In genomic region chr9:113347479-113347878, GRCh38 we compare ENCODE assay signal across 33 cellular contexts. TPM values are rescaled to one million over a fixed set of nuclear protein-coding genes. Genes with fewer than 3 reads are reported as not detected.
DNase-seq lines count a peak whose midpoint lies in the region; ATAC-seq, FAIRE-seq and TF ChIP-seq lines count a peak whose summit lies in the region.
"Had no signal": no experiment of that assay in that cellular context is flagged by ENCODE, and none has a peak within 500 bp of the region (broad histone marks: within the 10 kb centered on the region; RNA-seq: fewer than 3 reads in every experiment).

No MANE protein-coding gene starts in this region.

- CTCF ChIA-PET in activated CD4-positive, alpha-beta T cell treated with anti-CD3 and anti-CD28 coated beads, Interleukin-2, amount 10 ng/mL, durations not matched to agents 7 days and 5 days (lab: Charles Lee), result interaction anchor here (1.0 to 5.2 kb wide), 4 partner anchors 9 to 311 kb away, joined by 3 to 34 read pairs (median 6); partner anchors contain the start of gene ALAD
- CTCF ChIA-PET in K562 (lab: Yijun Ruan, JAX; ENCODE audit: low intra/inter-chr PET ratio), result no interaction called here

- H3K27me3 Mint-ChIP-seq in activated CD4-positive, alpha-beta T cell treated with anti-CD3 and anti-CD28 coated beads, Interleukin-2, amount 10 ng/mL, durations not matched to agents 7 days and 5 days, result peaks cover 21% of the 10 kb centered on the region

- no peaks in the 10 kb centered on the region for H4K20me1 ChIP-seq in K562 (replicated peaks; ENCODE audit: control insufficient read depth, insufficient read depth, low read length)
- H4K20me1 ChIP-seq in Karpas-422 (ENCODE audit: insufficient read depth, low read depth, low read length), result no peaks in the 10 kb centered on the region
- H4K20me1 ChIP-seq: BLaER1 had no signal

- no peak overlapping the region; a peak in 1 of 4 replicates for H3K9ac ChIP-seq in K562 (ENCODE audit: insufficient read depth in 1 of 2, low read depth in 2 of 2, low read length in 2 of 2)
- H3K9ac ChIP-seq in Karpas-422 (ENCODE audit: low read length), result no peak overlapping the region
- H3K9ac ChIP-seq: BLaER1, SK-N-SH had no signal

- peaks cover 42% of the 10 kb centered on the region for H3K4me1 Mint-ChIP-seq in activated CD4-positive, alpha-beta T cell treated with anti-CD3 and anti-CD28 coated beads, Interleukin-2, amount 10 ng/mL, durations not matched to agents 7 days and 5 days

- intact Hi-C loops in K562 (cut with micrococcal nuclease), result no loop called here
- intact Hi-C loops in testis (cut with DNase I; ENCODE audit: low total_unique reads), result no loop called here

- H3K9me2 ChIP-seq in Karpas-422 (replicated peaks; ENCODE audit: insufficient read depth, low read length), result no peaks in the 10 kb centered on the region
- H3K9me2 ChIP-seq: SK-N-SH had no signal

- FAIRE-seq in K562 (lab: Jason Lieb, UNC), result no peak
- FAIRE-seq: GM12891 had no signal

- H3K9me1 ChIP-seq in K562 (ENCODE audit: control insufficient read depth, insufficient read depth, low read length), result no peaks in the 10 kb centered on the region

- H3K27ac ChIP-seq in K562 (ENCODE audit: extremely low read depth, low read depth, low read length) (no peak overlapping the region), testis (no peak overlapping the region), Karpas-422 (ENCODE audit: low read length) (no peak overlapping the region)
- H3K27ac ChIP-seq: BLaER1, heart right ventricle, right lobe of liver, RWPE1, VCaP had no signal

- BruUV-seq in K562 (replicated peaks; lab: Mats Ljungman, UMichigan), result no TSS peak

- TF ChIP-seq POLR2A in K562 (conservative IDR thresholded peaks at IDR 0.05) (no peak), testis (IDR thresholded peaks at IDR 0.05) (no peak)

- no peak overlapping the region for H3K4me2 ChIP-seq in K562 (ENCODE audit: insufficient read depth, low read length)
- H3K4me2 ChIP-seq in Karpas-422 (ENCODE audit: low read depth, low read length, poor library complexity, severe bottlenecking), result no peak overlapping the region
- H3K4me2 ChIP-seq: BLaER1, SK-N-SH had no signal

- no peak for TF ChIP-seq CTCF in K562 (IDR thresholded peaks at IDR 0.05 in 2 of 3, conservative IDR thresholded peaks at IDR 0.05 in 1 of 3; ENCODE audit: insufficient read depth in 2 of 3, low read depth in 1 of 3, low read length in 3 of 3)
- TF ChIP-seq CTCF in testis (IDR thresholded peaks at IDR 0.05), result no peak

- in situ Hi-C loops in K562 (cut with MboI), result no loop called here

- H3K79me2 ChIP-seq in K562 (ENCODE audit: control insufficient read depth, insufficient read depth, low read length) (no peaks in the 10 kb centered on the region), Karpas-422 (ENCODE audit: low read length) (no peaks in the 10 kb centered on the region)

- H3K36me3 ChIP-seq in K562 (ENCODE audit: control insufficient read depth, insufficient read depth, low read length), result no peaks in the 10 kb centered on the region
- no peaks in the 10 kb centered on the region for H3K36me3 ChIP-seq in testis (ENCODE audit: low read depth, missing control alignments)
- no peaks in the 10 kb centered on the region for H3K36me3 ChIP-seq in Karpas-422 (ENCODE audit: insufficient read depth, low read length)
- H3K36me3 ChIP-seq: BLaER1, heart right ventricle, right lobe of liver had no signal

- H3K9me3 Mint-ChIP-seq in activated CD4-positive, alpha-beta T cell treated with anti-CD3 and anti-CD28 coated beads, Interleukin-2, amount 10 ng/mL, durations not matched to agents 7 days and 5 days, result no peaks in the 10 kb centered on the region
- H3K9me3 Mint-ChIP-seq: activated CD8-positive, alpha-beta T cell treated with anti-CD3 and anti-CD28 coated beads for 36 hours; activated T-cell treated with anti-CD3 and anti-CD28 coated beads, Interleukin-2, amount 50 U/mL, for 24 hours; naive thymus-derived CD8-positive, alpha-beta T cell; T-helper 2 cell treated with Interferon-gamma antibody and Interleukin-4, amounts not matched to agents 5 μg/mL and 100 μg/mL, for 36 hours; type B pancreatic cell had no signal

- TF ChIP-seq RAD21 in K562 (CRISPR knock-in tag; conservative IDR thresholded peaks at IDR 0.05 in 1 of 2, IDR thresholded peaks at IDR 0.05 in 1 of 2), result no peak

- H3K36me3 Mint-ChIP-seq in activated CD4-positive, alpha-beta T cell treated with anti-CD3 and anti-CD28 coated beads, Interleukin-2, amount 10 ng/mL, durations not matched to agents 7 days and 5 days (ENCODE audit: low read depth), result peaks cover 1% of the 10 kb centered on the region
- H3K36me3 Mint-ChIP-seq: naive thymus-derived CD8-positive, alpha-beta T cell had no signal

- 0 out of 5 replicates have a peak, but pooled peaks cover 0 to 2% of the 10 kb centered on the region in 2 experiments for H3K27me3 ChIP-seq in K562 (ENCODE audit: control insufficient read depth in 2 of 2, insufficient read depth in 2 of 2, low read length in 2 of 2)
- H3K27me3 ChIP-seq in testis, result no peaks in the 10 kb centered on the region
- no peaks in the 10 kb centered on the region for H3K27me3 ChIP-seq in Karpas-422 (ENCODE audit: low read length)
- H3K27me3 ChIP-seq: right lobe of liver had no signal

- WGBS in K562 (ENCODE audit: insufficient coverage, low coverage, missing lambda C conversion rate), result 14% methylated on average over 1 of the region's 1 CpG
- WGBS in testis, 2 donors, result 43 to 76% methylated on average over 1 of the region's 1 CpG

- TF ChIP-seq EP300 in K562 (IDR thresholded peaks at IDR 0.05; ENCODE audit: low read length), result no peak

- no peak for DNase-seq in activated CD4-positive, alpha-beta T cell treated with anti-CD3 and anti-CD28 coated beads, Interleukin-2, amount 10 ng/mL, durations not matched to agents 7 days and 5 days
- no peak for DNase-seq in activated CD4-positive, alpha-beta T cell treated with anti-CD3 and anti-CD28 coated beads for 4 hours
- DNase-seq in K562 (ENCODE audit: extremely low read depth in 1 of 4, low spot score in 3 of 4) (no peak), testis (peak; percentile 6), Karpas-422 (no peak)
- DNase-seq: activated naive CD4-positive, alpha-beta T cell treated with anti-CD3 and anti-CD28 coated beads, Interleukin-2, amount 50 U/mL, for 16 hours; activated T-cell treated with anti-CD3 and anti-CD28 coated beads, Interleukin-2, amount 50 U/mL, for 24 hours; aorta; Caco-2; DMS79 treated with DMSO at 0.1 percent for 48 hours; effector CD4-positive, alpha-beta T cell; foreskin fibroblast; heart right ventricle; naive thymus-derived CD8-positive, alpha-beta T cell; NCI-H2081 treated with DMSO at 0.1 percent for 48 hours; NCI-H524 treated with DMSO at 0.1 percent for 48 hours; right lobe of liver; SK-N-SH had no signal

- no peaks in the 10 kb centered on the region for H3K9me3 ChIP-seq in K562 (replicated peaks; ENCODE audit: control insufficient read depth, insufficient read depth, low read depth, low read length)
- no peaks in the 10 kb centered on the region for H3K9me3 ChIP-seq in testis
- no peaks in the 10 kb centered on the region for H3K9me3 ChIP-seq in Karpas-422 (ENCODE audit: low read length)
- H3K9me3 ChIP-seq: BLaER1, Caco-2, heart right ventricle, right lobe of liver, SK-N-SH had no signal

- H2AFZ ChIP-seq in K562 (ENCODE audit: low read depth, low read length) (no peak overlapping the region), Karpas-422 (ENCODE audit: low read length) (no peak overlapping the region)

- H3K27ac Mint-ChIP-seq in activated CD4-positive, alpha-beta T cell treated with anti-CD3 and anti-CD28 coated beads, Interleukin-2, amount 10 ng/mL, durations not matched to agents 7 days and 5 days, result peak overlapping the region; percentile 76
- H3K27ac Mint-ChIP-seq: activated CD8-positive, alpha-beta T cell treated with anti-CD3 and anti-CD28 coated beads for 36 hours; naive thymus-derived CD8-positive, alpha-beta T cell; type B pancreatic cell had no signal

- H3K4me1 ChIP-seq in K562 (replicated peaks in 1 of 2; ENCODE audit: control insufficient read depth in 2 of 2, insufficient read depth in 2 of 2, low read length in 2 of 2) (peaks cover 11 to 15% of the 10 kb centered on the region in 2 experiments; a peak in 4 of 5 replicates), testis (peaks cover 23% of the 10 kb centered on the region), Karpas-422 (ENCODE audit: low read length) (peaks cover 8% of the 10 kb centered on the region)
- H3K4me1 ChIP-seq: Caco-2 had no signal

- ATAC-seq in HG03342 (IDR thresholded peaks at IDR 0.05; ENCODE audit: unreplicated experiment) (peak; percentile 1), K562 (no peak), GM21737 (IDR thresholded peaks at IDR 0.05; ENCODE audit: unreplicated experiment) (no peak), GM21360 (IDR thresholded peaks at IDR 0.05; ENCODE audit: unreplicated experiment) (no peak)
- ATAC-seq: HCT116; heart right ventricle; left lobe of liver; naive thymus-derived CD8-positive, alpha-beta T cell; right lobe of liver had no signal

- POLR2A ChIA-PET in activated CD4-positive, alpha-beta T cell treated with anti-CD3 and anti-CD28 coated beads, Interleukin-2, amount 10 ng/mL, durations not matched to agents 7 days and 5 days (lab: Charles Lee), result no interaction called here
- POLR2A ChIA-PET in K562 (lab: Yijun Ruan, JAX), result interaction anchor here (0.9 to 1.1 kb wide), 2 partner anchors 62 to 63 kb away, joined by 3 to 4 read pairs; partner anchors contain the start of genes C9orf43 and POLE3

- H3K4me3 ChIP-seq in K562, result no peak overlapping the region
- H3K4me3 ChIP-seq in testis, result no peak overlapping the region
- no peak overlapping the region for H3K4me3 ChIP-seq in Karpas-422 (ENCODE audit: low read length)
- H3K4me3 ChIP-seq: BLaER1, heart right ventricle, right lobe of liver had no signal

- H3K4me3 Mint-ChIP-seq in activated CD4-positive, alpha-beta T cell treated with anti-CD3 and anti-CD28 coated beads, Interleukin-2, amount 10 ng/mL, durations not matched to agents 7 days and 5 days, result no peak overlapping the region
- H3K4me3 Mint-ChIP-seq: activated CD8-positive, alpha-beta T cell treated with anti-CD3 and anti-CD28 coated beads for 36 hours; activated T-cell treated with anti-CD3 and anti-CD28 coated beads, Interleukin-2, amount 50 U/mL, for 24 hours; type B pancreatic cell had no signal

RNA-seq across cellular contexts. Expression of gene BSPRY, which starts 1.9 kb away (rescaled TPM):
- total RNA-seq in activated CD4-positive, alpha-beta T cell treated with anti-CD3 and anti-CD28 coated beads, Interleukin-2, amount 10 ng/mL, durations not matched to agents 7 days and 5 days, result 1 to 10 TPM; 2.0 to 2.3 TPM
- total RNA-seq in K562 (2011; cell fraction: chromatin; rRNA removed; ENCODE audit: low replicate concordance), result 0.25 and 0.56 TPM in 2 replicates
- total RNA-seq in K562 (2011; cell fraction: nucleolus; rRNA removed), result 0.17 and 0.53 TPM in 2 replicates
- total RNA-seq in K562 (2011; cell fraction: nucleoplasm; rRNA removed), result 0.59 and 0.84 TPM in 2 replicates
- total RNA-seq in K562 (2014; rRNA removed), result 0.16 and 0.18 TPM in 2 replicates
- total RNA-seq in K562 (2014; rRNA removed; fragmentation: Illumina TruSeq; extraction: Trizol), result 0.18 and 0.22 TPM in 2 replicates
- 0.22 and 0.23 TPM in 2 replicates for total RNA-seq in K562 (2015; rRNA removed; fragmentation: Illumina TruSeq; extraction: Trizol)
- total RNA-seq in K562 (2021), result 0.16 and 0.45 TPM in 2 replicates
- 0.46 and 0.67 TPM in 2 replicates for polyA plus RNA-seq in K562 (2011; rRNA removed)
- 0.63 and 1.2 TPM in 2 replicates for polyA plus RNA-seq in K562 (2011; cell fraction: cytosol; rRNA removed)
- polyA plus RNA-seq in K562 (2011; cell fraction: nucleus; rRNA removed), result 0.51 and 0.95 TPM in 2 replicates
- polyA plus RNA-seq in K562 (2012), result 0.30 and 0.64 TPM in 2 replicates
- 0.21 and 0.22 TPM in 2 replicates for polyA plus RNA-seq in K562 (2014; fragmentation: Illumina TruSeq; extraction: Trizol)
- under 1 TPM; 0.07 TPM for polyA plus RNA-seq in K562 (2014; fragmentation: Nextera tagmentation; extraction: Ambion mirVana)
- 0.17 and 0.34 TPM in 2 replicates for polyA plus RNA-seq in K562 (2014; rRNA removed)
- polyA minus RNA-seq in K562 (2011; rRNA and poly(A)+ RNA removed), result 0.30 and 0.88 TPM in 2 replicates
- 0.55 TPM in 1 of 2 replicates, not detected in the other for polyA minus RNA-seq in K562 (2011; cell fraction: cytosol; rRNA and poly(A)+ RNA removed)
- 0.27 and 0.33 TPM in 2 replicates for polyA minus RNA-seq in K562 (2011; cell fraction: nucleus; rRNA and poly(A)+ RNA removed)
- total RNA-seq in testis, result 10 to 100 TPM in 1 of 2 donors, 1 to 10 TPM in 1; 8.8 to 14.2 TPM
- polyA plus RNA-seq in testis (ENCODE audit: insufficient read depth, low read depth, low replicate concordance), result 4.5 TPM
- not detected in 2 replicates for total RNA-seq in Karpas-422 (2014; rRNA removed; shearing (Covaris generic); ENCODE audit: low replicate concordance)
- total RNA-seq: A673 had no signal
- polyA plus RNA-seq: SK-N-SH had no signal

RNA-seq across cellular contexts. Expression of gene WDR31, which starts 7.4 kb away (rescaled TPM):
- under 1 TPM; 0.55 to 0.87 TPM for total RNA-seq in activated CD4-positive, alpha-beta T cell treated with anti-CD3 and anti-CD28 coated beads, Interleukin-2, amount 10 ng/mL, durations not matched to agents 7 days and 5 days
- total RNA-seq in K562 (2011; cell fraction: chromatin; rRNA removed; ENCODE audit: low replicate concordance), result 1.1 and 1.9 TPM in 2 replicates
- total RNA-seq in K562 (2011; cell fraction: nucleolus; rRNA removed), result 0.83 and 1.2 TPM in 2 replicates
- 0.73 and 0.84 TPM in 2 replicates for total RNA-seq in K562 (2011; cell fraction: nucleoplasm; rRNA removed)
- 0.64 and 0.78 TPM in 2 replicates for total RNA-seq in K562 (2014; rRNA removed)
- total RNA-seq in K562 (2014; rRNA removed; fragmentation: Illumina TruSeq; extraction: Trizol), result 0.95 and 1.3 TPM in 2 replicates
- total RNA-seq in K562 (2015; rRNA removed; fragmentation: Illumina TruSeq; extraction: Trizol), result 0.80 and 1.0 TPM in 2 replicates
- 1.4 and 1.5 TPM in 2 replicates for total RNA-seq in K562 (2021)
- polyA plus RNA-seq in K562 (2011; rRNA removed), result 1.3 and 1.8 TPM in 2 replicates
- 0.64 and 1.2 TPM in 2 replicates for polyA plus RNA-seq in K562 (2011; cell fraction: cytosol; rRNA removed)
- 0.93 and 1.8 TPM in 2 replicates for polyA plus RNA-seq in K562 (2011; cell fraction: nucleus; rRNA removed)
- 1.6 and 4.2 TPM in 2 replicates for polyA plus RNA-seq in K562 (2012)
- polyA plus RNA-seq in K562 (2014; fragmentation: Illumina TruSeq; extraction: Trizol), result 1.2 and 1.3 TPM in 2 replicates
- polyA plus RNA-seq in K562 (2014; fragmentation: Nextera tagmentation; extraction: Ambion mirVana), result under 1 TPM; 0.35 to 0.71 TPM
- polyA plus RNA-seq in K562 (2014; rRNA removed), result 0.66 and 1.5 TPM in 2 replicates
- polyA minus RNA-seq in K562 (2011; rRNA and poly(A)+ RNA removed), result 2.9 and 7.2 TPM in 2 replicates
- polyA minus RNA-seq in K562 (2011; cell fraction: cytosol; rRNA and poly(A)+ RNA removed), result 1.0 and 2.5 TPM in 2 replicates
- polyA minus RNA-seq in K562 (2011; cell fraction: nucleus; rRNA and poly(A)+ RNA removed), result 0.54 and 0.67 TPM in 2 replicates
- 10 to 100 TPM in 1 of 2 donors, 1 to 10 TPM in 1; 6.8 to 10.2 TPM for total RNA-seq in testis
- polyA plus RNA-seq in testis (ENCODE audit: insufficient read depth, low read depth, low replicate concordance), result 18.2 TPM
- 0.56 and 1.0 TPM in 2 replicates for total RNA-seq in Karpas-422 (2014; rRNA removed; shearing (Covaris generic); ENCODE audit: low replicate concordance)

RNA-seq across cellular contexts. Expression of gene HDHD3, which starts 29.3 kb away (rescaled TPM):
- 10 to 100 TPM; 16.2 to 20.2 TPM for total RNA-seq in activated CD4-positive, alpha-beta T cell treated with anti-CD3 and anti-CD28 coated beads, Interleukin-2, amount 10 ng/mL, durations not matched to agents 7 days and 5 days
- total RNA-seq in K562 (2011; cell fraction: chromatin; rRNA removed; ENCODE audit: low replicate concordance), result 7.1 and 22.9 TPM in 2 replicates
- 30.4 and 30.7 TPM in 2 replicates for total RNA-seq in K562 (2011; cell fraction: nucleolus; rRNA removed)
- 16.3 and 16.9 TPM in 2 replicates for total RNA-seq in K562 (2011; cell fraction: nucleoplasm; rRNA removed)
- 13.8 and 20.4 TPM in 2 replicates for total RNA-seq in K562 (2014; rRNA removed)
- total RNA-seq in K562 (2014; rRNA removed; fragmentation: Illumina TruSeq; extraction: Trizol), result 4.4 and 5.0 TPM in 2 replicates
- 12.5 and 14.4 TPM in 2 replicates for total RNA-seq in K562 (2015; rRNA removed; fragmentation: Illumina TruSeq; extraction: Trizol)
- 15.7 TPM in 2 replicates for total RNA-seq in K562 (2021)
- polyA plus RNA-seq in K562 (2011; rRNA removed), result 10.7 and 10.9 TPM in 2 replicates
- 12.8 and 21.8 TPM in 2 replicates for polyA plus RNA-seq in K562 (2011; cell fraction: cytosol; rRNA removed)
- polyA plus RNA-seq in K562 (2011; cell fraction: nucleus; rRNA removed), result 9.5 and 19.5 TPM in 2 replicates
- polyA plus RNA-seq in K562 (2012), result 14.3 and 24.3 TPM in 2 replicates
- 10.1 and 12.9 TPM in 2 replicates for polyA plus RNA-seq in K562 (2014; fragmentation: Illumina TruSeq; extraction: Trizol)
- polyA plus RNA-seq in K562 (2014; fragmentation: Nextera tagmentation; extraction: Ambion mirVana), result 1 to 10 TPM; 1.1 to 2.0 TPM
- polyA plus RNA-seq in K562 (2014; rRNA removed), result 19.1 and 22.7 TPM in 2 replicates
- 4.6 TPM in 2 replicates for polyA minus RNA-seq in K562 (2011; rRNA and poly(A)+ RNA removed)
- polyA minus RNA-seq in K562 (2011; cell fraction: cytosol; rRNA and poly(A)+ RNA removed), result 4.9 and 5.7 TPM in 2 replicates
- polyA minus RNA-seq in K562 (2011; cell fraction: nucleus; rRNA and poly(A)+ RNA removed), result 8.2 and 13.1 TPM in 2 replicates
- 10 to 100 TPM; 22.9 to 32.9 TPM for total RNA-seq in testis
- 13.8 TPM for polyA plus RNA-seq in testis (ENCODE audit: insufficient read depth, low read depth, low replicate concordance)
- 11.6 and 16.4 TPM in 2 replicates for total RNA-seq in Karpas-422 (2014; rRNA removed; shearing (Covaris generic); ENCODE audit: low replicate concordance)

RNA-seq across cellular contexts. Expression of gene RNF183, which starts 44.3 kb away (rescaled TPM):
- not detected for total RNA-seq in activated CD4-positive, alpha-beta T cell treated with anti-CD3 and anti-CD28 coated beads, Interleukin-2, amount 10 ng/mL, durations not matched to agents 7 days and 5 days
- 2.4 and 2.9 TPM in 2 replicates for total RNA-seq in K562 (2011; cell fraction: chromatin; rRNA removed; ENCODE audit: low replicate concordance)
- total RNA-seq in K562 (2011; cell fraction: nucleolus; rRNA removed), result 0.92 and 2.3 TPM in 2 replicates
- 1.4 and 2.4 TPM in 2 replicates for total RNA-seq in K562 (2011; cell fraction: nucleoplasm; rRNA removed)
- total RNA-seq in K562 (2014; rRNA removed) (not detected in 2 replicates), K562 (2014; rRNA removed; fragmentation: Illumina TruSeq; extraction: Trizol) (not detected in 2 replicates), K562 (2015; rRNA removed; fragmentation: Illumina TruSeq; extraction: Trizol) (not detected in 2 replicates), K562 (2021) (0.22 TPM in 1 of 2 replicates, not detected in the other), testis (1 to 10 TPM; 1.7 to 1.9 TPM)
- polyA plus RNA-seq in K562 (2011; rRNA removed) (2.0 and 3.1 TPM in 2 replicates), K562 (2014; fragmentation: Illumina TruSeq; extraction: Trizol) (0.08 TPM in 1 of 2 replicates, not detected in the other), K562 (2014; fragmentation: Nextera tagmentation; extraction: Ambion mirVana) (under 1 TPM in 1 of 2 experiments, not detected in 1; 0.04 TPM), K562 (2014; rRNA removed) (0.08 and 0.11 TPM in 2 replicates), testis (ENCODE audit: insufficient read depth, low read depth, low replicate concordance) (7.5 TPM)
- 3.7 TPM in 2 replicates for polyA plus RNA-seq in K562 (2011; cell fraction: cytosol; rRNA removed)
- polyA plus RNA-seq in K562 (2011; cell fraction: nucleus; rRNA removed), result 8.0 and 10.7 TPM in 2 replicates
- 0.26 and 0.57 TPM in 2 replicates for polyA plus RNA-seq in K562 (2012)
- 1.1 and 1.3 TPM in 2 replicates for polyA minus RNA-seq in K562 (2011; rRNA and poly(A)+ RNA removed)
- not detected in 2 replicates for polyA minus RNA-seq in K562 (2011; cell fraction: cytosol; rRNA and poly(A)+ RNA removed)
- polyA minus RNA-seq in K562 (2011; cell fraction: nucleus; rRNA and poly(A)+ RNA removed), result 0.94 and 2.2 TPM in 2 replicates
- total RNA-seq in Karpas-422 (2014; rRNA removed; shearing (Covaris generic); ENCODE audit: low replicate concordance), result not detected in 2 replicates
- total RNA-seq: A673, aorta, cerebellum, mesenteric fat pad had no signal
- polyA plus RNA-seq: aorta; naive thymus-derived CD8-positive, alpha-beta T cell; SK-N-SH had no signal

RNA-seq across cellular contexts. Expression of gene ALAD, which starts 53.6 kb away (rescaled TPM):
- 10 to 100 TPM; 37.5 to 40.6 TPM for total RNA-seq in activated CD4-positive, alpha-beta T cell treated with anti-CD3 and anti-CD28 coated beads, Interleukin-2, amount 10 ng/mL, durations not matched to agents 7 days and 5 days
- 27.4 and 37.9 TPM in 2 replicates for total RNA-seq in K562 (2011; cell fraction: chromatin; rRNA removed; ENCODE audit: low replicate concordance)
- 14.2 and 19.7 TPM in 2 replicates for total RNA-seq in K562 (2011; cell fraction: nucleolus; rRNA removed)
- total RNA-seq in K562 (2011; cell fraction: nucleoplasm; rRNA removed), result 22.7 and 30.5 TPM in 2 replicates
- total RNA-seq in K562 (2014; rRNA removed) (6.8 and 7.4 TPM in 2 replicates), K562 (2014; rRNA removed; fragmentation: Illumina TruSeq; extraction: Trizol) (5.6 and 6.5 TPM in 2 replicates), K562 (2015; rRNA removed; fragmentation: Illumina TruSeq; extraction: Trizol) (10.8 and 11.4 TPM in 2 replicates), K562 (2021) (10.8 and 11.4 TPM in 2 replicates), testis (10 to 100 TPM; 52.8 to 58.6 TPM)
- polyA plus RNA-seq in K562 (2011; rRNA removed) (6.1 and 7.4 TPM in 2 replicates), K562 (2014; fragmentation: Illumina TruSeq; extraction: Trizol) (12.7 and 12.8 TPM in 2 replicates), K562 (2014; fragmentation: Nextera tagmentation; extraction: Ambion mirVana) (1 to 10 TPM; 1.3 to 2.3 TPM), K562 (2014; rRNA removed) (9.8 and 10.5 TPM in 2 replicates), testis (ENCODE audit: insufficient read depth, low read depth, low replicate concordance) (44.8 TPM)
- polyA plus RNA-seq in K562 (2011; cell fraction: cytosol; rRNA removed), result 4.6 and 4.7 TPM in 2 replicates
- 24.7 and 38.2 TPM in 2 replicates for polyA plus RNA-seq in K562 (2011; cell fraction: nucleus; rRNA removed)
- polyA plus RNA-seq in K562 (2012), result 17.4 and 28.3 TPM in 2 replicates
- 5.9 and 6.0 TPM in 2 replicates for polyA minus RNA-seq in K562 (2011; rRNA and poly(A)+ RNA removed)
- 2.7 and 3.3 TPM in 2 replicates for polyA minus RNA-seq in K562 (2011; cell fraction: cytosol; rRNA and poly(A)+ RNA removed)
- 10.2 and 13.0 TPM in 2 replicates for polyA minus RNA-seq in K562 (2011; cell fraction: nucleus; rRNA and poly(A)+ RNA removed)
- total RNA-seq in Karpas-422 (2014; rRNA removed; shearing (Covaris generic); ENCODE audit: low replicate concordance), result 18.1 and 21.0 TPM in 2 replicates
